ENCODE assay signal across 29 cellular contexts in the genomic region with DNA sequence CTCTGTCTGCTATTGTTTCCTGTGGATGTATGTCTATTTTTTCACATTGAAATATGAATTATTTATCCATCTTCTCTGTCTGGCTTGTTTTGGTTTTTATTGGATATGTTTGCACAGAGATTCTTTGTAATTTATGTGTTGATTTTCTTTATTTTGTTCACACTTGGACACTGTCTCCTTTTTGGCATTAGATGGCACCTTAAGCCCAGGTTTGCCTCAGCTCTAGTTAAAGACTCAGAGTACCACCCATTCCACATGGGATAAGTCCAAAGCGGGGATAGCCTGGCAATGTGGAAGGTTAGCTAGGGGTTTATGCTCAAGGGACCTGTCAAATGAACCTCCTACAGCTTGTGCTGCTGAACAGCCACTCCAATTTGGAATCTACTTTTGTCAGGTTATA. TPM values are rescaled to one million over a fixed set of nuclear protein-coding genes. Genes with fewer than 3 reads are reported as not detected.
"Had no signal": no experiment of that assay in that cellular context is flagged by ENCODE, and none has a peak within 500 bp of the region (broad histone marks: within the 10 kb centered on the region; RNA-seq: fewer than 3 reads in every experiment).

No MANE protein-coding gene starts in this region.

- H3K27ac ChIP-seq: coronary artery, heart right ventricle, sigmoid colon, skin epidermis, testis, transverse colon had no signal

- H3K36me3 ChIP-seq: heart right ventricle, sigmoid colon, transverse colon had no signal

- H3K4me3 Mint-ChIP-seq: endodermal cell; naive thymus-derived CD8-positive, alpha-beta T cell; stimulated activated naive B cell treated with anti-CD40 and anti-IgM and Interleukin-4, amounts not matched to agents 10 μg/mL and 1 μg/mL and 100 μg/mL, for 72 hours; stimulated activated naive CD8-positive, alpha-beta T cell treated with anti-CD3 and anti-CD28 coated beads, Interleukin-15, amount 100 ng/mL, for 72 hours had no signal

- H3K36me3 Mint-ChIP-seq: stimulated activated naive B cell treated with anti-CD40 and anti-IgM and Interleukin-4, amounts not matched to agents 10 μg/mL and 1 μg/mL and 100 μg/mL, for 72 hours had no signal

- H3K27ac Mint-ChIP-seq: endodermal cell; stimulated activated naive B cell treated with anti-CD40 and anti-IgM and Interleukin-4, amounts not matched to agents 10 μg/mL and 1 μg/mL and 100 μg/mL, for 72 hours; stimulated activated naive CD8-positive, alpha-beta T cell treated with anti-CD3 and anti-CD28 coated beads, Interleukin-15, amount 100 ng/mL, for 72 hours had no signal

- H3K4me3 ChIP-seq: coronary artery, heart right ventricle, mucosa of descending colon, sigmoid colon, skin epidermis, testis, transverse colon had no signal

- DNase-seq: effector CD4-positive, alpha-beta T cell; endodermal cell; heart right ventricle; hypothalamus; kidney glomerular epithelial cell; mammary epithelial cell; mucosa of descending colon; naive thymus-derived CD8-positive, alpha-beta T cell; posterior cingulate gyrus; sigmoid colon; stimulated activated CD4-positive, alpha-beta T cell treated with anti-CD3 and anti-CD28 coated beads, Interleukin-2, amount 100 ng/mL, for 24 hours; stimulated activated CD4-positive, alpha-beta T cell treated with anti-CD3 and anti-CD28 coated beads, Interleukin-4, amount 100 ng/mL, for 4 hours; stimulated activated naive B cell treated with anti-CD40 and anti-IgM and Interleukin-4, amounts not matched to agents 10 μg/mL and 1 μg/mL and 100 μg/mL, for 72 hours; stimulated activated naive CD8-positive, alpha-beta T cell treated with anti-CD3 and anti-CD28 coated beads, Interleukin-15, amount 100 ng/mL, for 72 hours; testis; transverse colon had no signal

- H3K4me1 ChIP-seq: heart right ventricle, sigmoid colon, testis, transverse colon had no signal

- FAIRE-seq: endothelial cell of umbilical vein, frontal cortex, islet of Langerhans had no signal

- H3K9me3 ChIP-seq: mucosa of descending colon, sigmoid colon, testis had no signal

- H3K27me3 ChIP-seq: testis had no signal

- H3K4me1 Mint-ChIP-seq: endodermal cell; naive thymus-derived CD8-positive, alpha-beta T cell; stimulated activated naive B cell treated with anti-CD40 and anti-IgM and Interleukin-4, amounts not matched to agents 10 μg/mL and 1 μg/mL and 100 μg/mL, for 72 hours; stimulated activated naive CD8-positive, alpha-beta T cell treated with anti-CD3 and anti-CD28 coated beads, Interleukin-15, amount 100 ng/mL, for 72 hours had no signal

RNA-seq across cellular contexts. Expression of a gene that starts 14.1 kb away (rescaled TPM):
- total RNA-seq: dermis microvascular lymphatic vessel endothelial cell; endothelial cell of umbilical vein; frontal cortex; glomerular endothelial cell; heart right ventricle; lower leg skin; mammary epithelial cell; mesenteric fat pad; mucosa of descending colon; naive thymus-derived CD8-positive, alpha-beta T cell; osteocyte; pulmonary artery endothelial cell; sigmoid colon; subcutaneous adipose tissue; transverse colon; ureter had no signal
